1 cellular context compared by ENCODE assay signal in the genomic region with DNA sequence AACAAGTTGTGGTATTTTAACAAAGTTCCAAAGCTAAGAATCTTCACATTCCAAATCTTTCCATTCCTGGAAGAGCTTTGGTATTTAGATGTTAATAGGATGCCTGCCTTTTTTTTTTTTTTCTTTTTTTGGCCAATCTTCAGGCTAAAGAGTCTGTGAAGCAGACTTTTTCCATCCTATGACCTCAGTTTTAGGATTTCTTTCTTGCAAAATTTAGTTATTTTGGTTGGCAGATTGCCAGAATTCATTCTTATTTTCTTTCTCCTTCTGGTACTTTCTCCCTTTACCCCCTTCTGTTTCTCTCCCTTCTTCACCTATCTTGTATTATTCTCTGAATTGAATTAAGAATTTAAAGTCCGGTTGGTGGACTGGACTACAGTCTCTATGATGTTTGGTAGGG.
TF ChIP-seq lines count a peak whose summit lies in the region.

No MANE protein-coding gene starts in this region.

TF ChIP-seq in WTC11, 78 proteins besides CTCF, POLR2A, EP300 and RAD21 (continued from another document):
- TF ChIP-seq, protein P1, sequence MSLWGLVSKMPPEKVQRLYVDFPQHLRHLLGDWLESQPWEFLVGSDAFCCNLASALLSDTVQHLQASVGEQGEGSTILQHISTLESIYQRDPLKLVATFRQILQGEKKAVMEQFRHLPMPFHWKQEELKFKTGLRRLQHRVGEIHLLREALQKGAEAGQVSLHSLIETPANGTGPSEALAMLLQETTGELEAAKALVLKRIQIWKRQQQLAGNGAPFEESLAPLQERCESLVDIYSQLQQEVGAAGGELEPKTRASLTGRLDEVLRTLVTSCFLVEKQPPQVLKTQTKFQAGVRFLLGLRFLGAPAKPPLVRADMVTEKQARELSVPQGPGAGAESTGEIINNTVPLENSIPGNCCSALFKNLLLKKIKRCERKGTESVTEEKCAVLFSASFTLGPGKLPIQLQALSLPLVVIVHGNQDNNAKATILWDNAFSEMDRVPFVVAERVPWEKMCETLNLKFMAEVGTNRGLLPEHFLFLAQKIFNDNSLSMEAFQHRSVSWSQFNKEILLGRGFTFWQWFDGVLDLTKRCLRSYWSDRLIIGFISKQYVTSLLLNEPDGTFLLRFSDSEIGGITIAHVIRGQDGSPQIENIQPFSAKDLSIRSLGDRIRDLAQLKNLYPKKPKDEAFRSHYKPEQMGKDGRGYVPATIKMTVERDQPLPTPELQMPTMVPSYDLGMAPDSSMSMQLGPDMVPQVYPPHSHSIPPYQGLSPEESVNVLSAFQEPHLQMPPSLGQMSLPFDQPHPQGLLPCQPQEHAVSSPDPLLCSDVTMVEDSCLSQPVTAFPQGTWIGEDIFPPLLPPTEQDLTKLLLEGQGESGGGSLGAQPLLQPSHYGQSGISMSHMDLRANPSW (CRISPR knock-in tag; conservative IDR thresholded peaks at IDR 0.05; ENCODE audit: low read depth), result no peak
- TF ChIP-seq, protein P2, sequence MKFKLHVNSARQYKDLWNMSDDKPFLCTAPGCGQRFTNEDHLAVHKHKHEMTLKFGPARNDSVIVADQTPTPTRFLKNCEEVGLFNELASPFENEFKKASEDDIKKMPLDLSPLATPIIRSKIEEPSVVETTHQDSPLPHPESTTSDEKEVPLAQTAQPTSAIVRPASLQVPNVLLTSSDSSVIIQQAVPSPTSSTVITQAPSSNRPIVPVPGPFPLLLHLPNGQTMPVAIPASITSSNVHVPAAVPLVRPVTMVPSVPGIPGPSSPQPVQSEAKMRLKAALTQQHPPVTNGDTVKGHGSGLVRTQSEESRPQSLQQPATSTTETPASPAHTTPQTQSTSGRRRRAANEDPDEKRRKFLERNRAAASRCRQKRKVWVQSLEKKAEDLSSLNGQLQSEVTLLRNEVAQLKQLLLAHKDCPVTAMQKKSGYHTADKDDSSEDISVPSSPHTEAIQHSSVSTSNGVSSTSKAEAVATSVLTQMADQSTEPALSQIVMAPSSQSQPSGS (CRISPR knock-in tag; IDR thresholded peaks at IDR 0.05; ENCODE audit: borderline replicate concordance, low read depth), result no peak
- TF ChIP-seq, protein P3, sequence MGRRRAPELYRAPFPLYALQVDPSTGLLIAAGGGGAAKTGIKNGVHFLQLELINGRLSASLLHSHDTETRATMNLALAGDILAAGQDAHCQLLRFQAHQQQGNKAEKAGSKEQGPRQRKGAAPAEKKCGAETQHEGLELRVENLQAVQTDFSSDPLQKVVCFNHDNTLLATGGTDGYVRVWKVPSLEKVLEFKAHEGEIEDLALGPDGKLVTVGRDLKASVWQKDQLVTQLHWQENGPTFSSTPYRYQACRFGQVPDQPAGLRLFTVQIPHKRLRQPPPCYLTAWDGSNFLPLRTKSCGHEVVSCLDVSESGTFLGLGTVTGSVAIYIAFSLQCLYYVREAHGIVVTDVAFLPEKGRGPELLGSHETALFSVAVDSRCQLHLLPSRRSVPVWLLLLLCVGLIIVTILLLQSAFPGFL (CRISPR knock-in tag; IDR thresholded peaks at IDR 0.05; ENCODE audit: borderline replicate concordance), result no peak
- TF ChIP-seq, protein P4, sequence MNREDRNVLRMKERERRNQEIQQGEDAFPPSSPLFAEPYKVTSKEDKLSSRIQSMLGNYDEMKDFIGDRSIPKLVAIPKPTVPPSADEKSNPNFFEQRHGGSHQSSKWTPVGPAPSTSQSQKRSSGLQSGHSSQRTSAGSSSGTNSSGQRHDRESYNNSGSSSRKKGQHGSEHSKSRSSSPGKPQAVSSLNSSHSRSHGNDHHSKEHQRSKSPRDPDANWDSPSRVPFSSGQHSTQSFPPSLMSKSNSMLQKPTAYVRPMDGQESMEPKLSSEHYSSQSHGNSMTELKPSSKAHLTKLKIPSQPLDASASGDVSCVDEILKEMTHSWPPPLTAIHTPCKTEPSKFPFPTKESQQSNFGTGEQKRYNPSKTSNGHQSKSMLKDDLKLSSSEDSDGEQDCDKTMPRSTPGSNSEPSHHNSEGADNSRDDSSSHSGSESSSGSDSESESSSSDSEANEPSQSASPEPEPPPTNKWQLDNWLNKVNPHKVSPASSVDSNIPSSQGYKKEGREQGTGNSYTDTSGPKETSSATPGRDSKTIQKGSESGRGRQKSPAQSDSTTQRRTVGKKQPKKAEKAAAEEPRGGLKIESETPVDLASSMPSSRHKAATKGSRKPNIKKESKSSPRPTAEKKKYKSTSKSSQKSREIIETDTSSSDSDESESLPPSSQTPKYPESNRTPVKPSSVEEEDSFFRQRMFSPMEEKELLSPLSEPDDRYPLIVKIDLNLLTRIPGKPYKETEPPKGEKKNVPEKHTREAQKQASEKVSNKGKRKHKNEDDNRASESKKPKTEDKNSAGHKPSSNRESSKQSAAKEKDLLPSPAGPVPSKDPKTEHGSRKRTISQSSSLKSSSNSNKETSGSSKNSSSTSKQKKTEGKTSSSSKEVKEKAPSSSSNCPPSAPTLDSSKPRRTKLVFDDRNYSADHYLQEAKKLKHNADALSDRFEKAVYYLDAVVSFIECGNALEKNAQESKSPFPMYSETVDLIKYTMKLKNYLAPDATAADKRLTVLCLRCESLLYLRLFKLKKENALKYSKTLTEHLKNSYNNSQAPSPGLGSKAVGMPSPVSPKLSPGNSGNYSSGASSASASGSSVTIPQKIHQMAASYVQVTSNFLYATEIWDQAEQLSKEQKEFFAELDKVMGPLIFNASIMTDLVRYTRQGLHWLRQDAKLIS (CRISPR knock-in tag; IDR thresholded peaks at IDR 0.05; ENCODE audit: borderline replicate concordance), result no peak
- TF ChIP-seq PRRX2 (CRISPR knock-in tag; IDR thresholded peaks at IDR 0.05), result no peak
- TF ChIP-seq, protein P5, sequence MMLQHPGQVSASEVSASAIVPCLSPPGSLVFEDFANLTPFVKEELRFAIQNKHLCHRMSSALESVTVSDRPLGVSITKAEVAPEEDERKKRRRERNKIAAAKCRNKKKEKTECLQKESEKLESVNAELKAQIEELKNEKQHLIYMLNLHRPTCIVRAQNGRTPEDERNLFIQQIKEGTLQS (CRISPR knock-in tag; conservative IDR thresholded peaks at IDR 0.05), result no peak
- TF ChIP-seq GTF2I (CRISPR knock-in tag; conservative IDR thresholded peaks at IDR 0.05), result no peak
- TF ChIP-seq, protein P6, sequence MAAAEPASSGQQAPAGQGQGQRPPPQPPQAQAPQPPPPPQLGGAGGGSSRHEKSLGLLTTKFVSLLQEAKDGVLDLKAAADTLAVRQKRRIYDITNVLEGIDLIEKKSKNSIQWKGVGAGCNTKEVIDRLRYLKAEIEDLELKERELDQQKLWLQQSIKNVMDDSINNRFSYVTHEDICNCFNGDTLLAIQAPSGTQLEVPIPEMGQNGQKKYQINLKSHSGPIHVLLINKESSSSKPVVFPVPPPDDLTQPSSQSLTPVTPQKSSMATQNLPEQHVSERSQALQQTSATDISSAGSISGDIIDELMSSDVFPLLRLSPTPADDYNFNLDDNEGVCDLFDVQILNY (CRISPR knock-in tag; IDR thresholded peaks at IDR 0.05), result no peak
- TF ChIP-seq, protein P7, sequence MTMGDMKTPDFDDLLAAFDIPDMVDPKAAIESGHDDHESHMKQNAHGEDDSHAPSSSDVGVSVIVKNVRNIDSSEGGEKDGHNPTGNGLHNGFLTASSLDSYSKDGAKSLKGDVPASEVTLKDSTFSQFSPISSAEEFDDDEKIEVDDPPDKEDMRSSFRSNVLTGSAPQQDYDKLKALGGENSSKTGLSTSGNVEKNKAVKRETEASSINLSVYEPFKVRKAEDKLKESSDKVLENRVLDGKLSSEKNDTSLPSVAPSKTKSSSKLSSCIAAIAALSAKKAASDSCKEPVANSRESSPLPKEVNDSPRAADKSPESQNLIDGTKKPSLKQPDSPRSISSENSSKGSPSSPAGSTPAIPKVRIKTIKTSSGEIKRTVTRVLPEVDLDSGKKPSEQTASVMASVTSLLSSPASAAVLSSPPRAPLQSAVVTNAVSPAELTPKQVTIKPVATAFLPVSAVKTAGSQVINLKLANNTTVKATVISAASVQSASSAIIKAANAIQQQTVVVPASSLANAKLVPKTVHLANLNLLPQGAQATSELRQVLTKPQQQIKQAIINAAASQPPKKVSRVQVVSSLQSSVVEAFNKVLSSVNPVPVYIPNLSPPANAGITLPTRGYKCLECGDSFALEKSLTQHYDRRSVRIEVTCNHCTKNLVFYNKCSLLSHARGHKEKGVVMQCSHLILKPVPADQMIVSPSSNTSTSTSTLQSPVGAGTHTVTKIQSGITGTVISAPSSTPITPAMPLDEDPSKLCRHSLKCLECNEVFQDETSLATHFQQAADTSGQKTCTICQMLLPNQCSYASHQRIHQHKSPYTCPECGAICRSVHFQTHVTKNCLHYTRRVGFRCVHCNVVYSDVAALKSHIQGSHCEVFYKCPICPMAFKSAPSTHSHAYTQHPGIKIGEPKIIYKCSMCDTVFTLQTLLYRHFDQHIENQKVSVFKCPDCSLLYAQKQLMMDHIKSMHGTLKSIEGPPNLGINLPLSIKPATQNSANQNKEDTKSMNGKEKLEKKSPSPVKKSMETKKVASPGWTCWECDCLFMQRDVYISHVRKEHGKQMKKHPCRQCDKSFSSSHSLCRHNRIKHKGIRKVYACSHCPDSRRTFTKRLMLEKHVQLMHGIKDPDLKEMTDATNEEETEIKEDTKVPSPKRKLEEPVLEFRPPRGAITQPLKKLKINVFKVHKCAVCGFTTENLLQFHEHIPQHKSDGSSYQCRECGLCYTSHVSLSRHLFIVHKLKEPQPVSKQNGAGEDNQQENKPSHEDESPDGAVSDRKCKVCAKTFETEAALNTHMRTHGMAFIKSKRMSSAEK (CRISPR knock-in tag; IDR thresholded peaks at IDR 0.05; ENCODE audit: borderline replicate concordance), result no peak
